In genomic region chr3:131282379-131282778, GRCh38 we compare ENCODE assay signal across 29 cellular contexts.
"Had no signal": no experiment of that assay in that cellular context is flagged by ENCODE, and none has a peak within 500 bp of the region (broad histone marks: within the 10 kb centered on the region; RNA-seq: fewer than 3 reads in every experiment).

No MANE protein-coding gene starts in this region.

- H3K9me3 ChIP-seq: breast epithelium, esophagus muscularis mucosa, neutrophil, ovary, prostate gland, spleen, testis, transverse colon had no signal

- H3K27me3 Mint-ChIP-seq: activated CD4-positive, alpha-beta T cell treated with anti-CD3 and anti-CD28 coated beads, Interleukin-2, amount 10 ng/mL, durations not matched to agents 7 days and 5 days; activated CD8-positive, alpha-beta T cell treated with anti-CD3 and anti-CD28 coated beads for 36 hours; activated naive CD4-positive, alpha-beta T cell treated with anti-CD3 and anti-CD28 coated beads, Interleukin-2, amount 50 U/mL, for 24 hours; activated naive CD8-positive, alpha-beta T cell treated with anti-CD3 and anti-CD28 coated beads, Interleukin-2, amount 50 U/mL, for 24 hours; central memory CD8-positive, alpha-beta T cell; dendritic cell treated with granulocyte-macrophage colony-stimulating factor and Interleukin-4, amounts not matched to agents 40 ng/mL and 50 ng/mL, for 4 days had no signal

- H3K4me3 Mint-ChIP-seq: activated CD4-positive, alpha-beta T cell treated with anti-CD3 and anti-CD28 coated beads, Interleukin-2, amount 10 ng/mL, durations not matched to agents 7 days and 5 days; activated CD8-positive, alpha-beta T cell treated with anti-CD3 and anti-CD28 coated beads for 36 hours; activated naive CD4-positive, alpha-beta T cell treated with anti-CD3 and anti-CD28 coated beads, Interleukin-2, amount 50 U/mL, for 24 hours; activated naive CD8-positive, alpha-beta T cell treated with anti-CD3 and anti-CD28 coated beads, Interleukin-2, amount 50 U/mL, for 24 hours; central memory CD8-positive, alpha-beta T cell; dendritic cell treated with granulocyte-macrophage colony-stimulating factor and Interleukin-4, amounts not matched to agents 40 ng/mL and 50 ng/mL, for 4 days; nephron; T-helper 1 cell treated with Interleukin-12 subunit alpha and Interleukin-12 subunit beta and Interleukin-4 antibody, amounts not matched to agents 30 μg/mL and 1 μg/mL, for 36 hours had no signal

- H3K27ac ChIP-seq: breast epithelium, esophagus muscularis mucosa, foreskin keratinocyte, hepatocyte, neutrophil, ovary, prostate gland, spleen, testis, transverse colon, WERI-Rb-1 had no signal

- H3K4me1 Mint-ChIP-seq: activated CD4-positive, alpha-beta T cell treated with anti-CD3 and anti-CD28 coated beads, Interleukin-2, amount 10 ng/mL, durations not matched to agents 7 days and 5 days; activated naive CD4-positive, alpha-beta T cell treated with anti-CD3 and anti-CD28 coated beads, Interleukin-2, amount 50 U/mL, for 24 hours; activated naive CD8-positive, alpha-beta T cell treated with anti-CD3 and anti-CD28 coated beads, Interleukin-2, amount 50 U/mL, for 24 hours; central memory CD8-positive, alpha-beta T cell had no signal

- H3K4me3 ChIP-seq: breast epithelium, esophagus muscularis mucosa, hepatocyte, lung, ovary, prostate gland, spleen, testis, transverse colon had no signal

- H3K9me3 Mint-ChIP-seq: activated CD4-positive, alpha-beta T cell treated with anti-CD3 and anti-CD28 coated beads, Interleukin-2, amount 10 ng/mL, durations not matched to agents 7 days and 5 days; activated CD8-positive, alpha-beta T cell treated with anti-CD3 and anti-CD28 coated beads for 36 hours; activated naive CD4-positive, alpha-beta T cell treated with anti-CD3 and anti-CD28 coated beads, Interleukin-2, amount 50 U/mL, for 24 hours; activated naive CD8-positive, alpha-beta T cell treated with anti-CD3 and anti-CD28 coated beads, Interleukin-2, amount 50 U/mL, for 24 hours; activated T-helper 2 cell treated with anti-CD3 and anti-CD28 coated beads, Interferon-gamma antibody, Interleukin-2, Interleukin-4, amounts not matched to agents 10 μg/mL and 5 μg/mL and 100 μg/mL, durations not matched to agents 14 hours and 24 hours and 36 hours; central memory CD8-positive, alpha-beta T cell; dendritic cell treated with granulocyte-macrophage colony-stimulating factor and Interleukin-4, amounts not matched to agents 40 ng/mL and 50 ng/mL, for 4 days; nephron; T-helper 1 cell treated with Interleukin-12 subunit alpha and Interleukin-12 subunit beta and Interleukin-4 antibody, amounts not matched to agents 30 μg/mL and 1 μg/mL, for 36 hours had no signal

- H3K4me1 ChIP-seq: breast epithelium, esophagus muscularis mucosa, foreskin keratinocyte, prostate gland, spleen, testis, transverse colon had no signal

- DNase-seq: activated CD4-positive, alpha-beta T cell treated with anti-CD3 and anti-CD28 coated beads, Interleukin-2, amount 10 ng/mL, durations not matched to agents 7 days and 5 days; activated CD4-positive, CD25-positive, alpha-beta regulatory T cell treated with anti-CD3 and anti-CD28 coated beads, Interleukin-2, amount 50 U/mL, for 72 hours; activated CD8-positive, alpha-beta T cell treated with anti-CD3 and anti-CD28 coated beads for 36 hours; activated naive CD8-positive, alpha-beta T cell treated with anti-CD3 and anti-CD28 coated beads, Interleukin-2, amount 50 U/mL, for 24 hours; activated T-cell treated with anti-CD3 and anti-CD28 coated beads, Interleukin-2, amount 50 U/mL, for 48 hours; amygdala; foreskin keratinocyte; mesendoderm; ovary; spleen; stimulated activated naive CD4-positive, alpha-beta T cell treated with Interleukin-2 at 50 U/mL for 16 hours; SW 1271; T1000; testis; transverse colon; WERI-Rb-1 had no signal

- ATAC-seq: activated CD8-positive, alpha-beta T cell treated with anti-CD3 and anti-CD28 coated beads for 36 hours; activated naive CD8-positive, alpha-beta T cell treated with anti-CD3 and anti-CD28 coated beads, Interleukin-2, amount 50 U/mL, for 24 hours; foreskin keratinocyte; left lobe of liver had no signal

- H3K36me3 Mint-ChIP-seq: activated naive CD4-positive, alpha-beta T cell treated with anti-CD3 and anti-CD28 coated beads, Interleukin-2, amount 50 U/mL, for 24 hours had no signal

- H3K27ac Mint-ChIP-seq: activated CD4-positive, alpha-beta T cell treated with anti-CD3 and anti-CD28 coated beads, Interleukin-2, amount 10 ng/mL, durations not matched to agents 7 days and 5 days; activated CD8-positive, alpha-beta T cell treated with anti-CD3 and anti-CD28 coated beads for 36 hours; activated naive CD4-positive, alpha-beta T cell treated with anti-CD3 and anti-CD28 coated beads, Interleukin-2, amount 50 U/mL, for 24 hours; activated naive CD8-positive, alpha-beta T cell treated with anti-CD3 and anti-CD28 coated beads, Interleukin-2, amount 50 U/mL, for 24 hours; activated T-helper 2 cell treated with anti-CD3 and anti-CD28 coated beads, Interferon-gamma antibody, Interleukin-2, Interleukin-4, amounts not matched to agents 10 μg/mL and 5 μg/mL and 100 μg/mL, durations not matched to agents 14 hours and 24 hours and 36 hours; dendritic cell treated with granulocyte-macrophage colony-stimulating factor and Interleukin-4, amounts not matched to agents 40 ng/mL and 50 ng/mL, for 4 days; nephron; T-helper 1 cell treated with Interleukin-12 subunit alpha and Interleukin-12 subunit beta and Interleukin-4 antibody, amounts not matched to agents 30 μg/mL and 1 μg/mL, for 36 hours had no signal

- H3K27me3 ChIP-seq: breast epithelium, esophagus muscularis mucosa, foreskin keratinocyte, hepatocyte, neutrophil, ovary, spleen, testis, transverse colon had no signal

- H3K36me3 ChIP-seq: breast epithelium, esophagus muscularis mucosa, neutrophil, ovary, prostate gland, spleen, transverse colon, WERI-Rb-1 had no signal
